ENCODE assay signal across 1 cellular context in the genomic region with DNA sequence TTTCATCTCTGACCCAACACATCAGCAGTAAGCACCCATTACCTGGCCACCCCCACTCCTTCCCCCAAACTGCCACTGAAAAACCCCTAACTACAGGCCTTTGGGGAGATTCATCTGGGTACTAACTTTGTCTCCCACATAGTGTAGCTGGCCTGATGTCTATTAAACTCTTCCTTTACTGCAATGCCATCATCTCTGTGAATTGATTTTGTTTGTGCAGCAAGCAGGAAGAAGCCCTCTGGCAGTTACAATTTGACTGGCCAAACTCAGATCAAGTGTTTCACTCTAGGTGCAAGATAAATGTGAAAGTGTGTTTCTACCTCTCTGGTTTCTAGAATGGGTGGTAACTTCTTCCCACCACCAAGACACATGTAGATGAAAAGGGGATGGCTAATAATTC.
TF ChIP-seq lines count a peak whose summit lies in the region.

No MANE protein-coding gene starts in this region.

TF ChIP-seq in GM23338, 12 proteins besides CTCF, POLR2A, EP300 and RAD21:
- TF ChIP-seq NANOG (IDR thresholded peaks at IDR 0.05; ENCODE audit: borderline replicate concordance): no peak
- TF ChIP-seq JUNB (IDR thresholded peaks at IDR 0.05; ENCODE audit: unreplicated experiment): no peak
- no peak for TF ChIP-seq EZH2phosphoT487 (IDR thresholded peaks at IDR 0.05; ENCODE audit: unreplicated experiment)
- TF ChIP-seq ZNF114 (CRISPR knock-in tag; IDR thresholded peaks at IDR 0.05): no peak
- TF ChIP-seq POLR2AphosphoS5 (IDR thresholded peaks at IDR 0.05; ENCODE audit: low read depth): no peak
- no peak for TF ChIP-seq STAT1 (IDR thresholded peaks at IDR 0.05; ENCODE audit: unreplicated experiment)
